Comparison of ENCODE assay signal across 8 cellular contexts in genomic region chr21:29164330-29164942, GRCh38. TPM values are rescaled to one million over a fixed set of nuclear protein-coding genes. Genes with fewer than 3 reads are reported as not detected.
DNase-seq lines count a peak whose midpoint lies in the region; ATAC-seq and TF ChIP-seq lines count a peak whose summit lies in the region.

No MANE protein-coding gene starts in this region.

- H3K27ac ChIP-seq in breast epithelium, result no peak overlapping the region

- no peaks in the 10 kb centered on the region for H3K4me1 ChIP-seq in breast epithelium

- H3K36me3 ChIP-seq in breast epithelium, result no peaks in the 10 kb centered on the region

- no peaks in the 10 kb centered on the region for H3K27me3 ChIP-seq in breast epithelium

- TF ChIP-seq CTCF in breast epithelium (IDR thresholded peaks at IDR 0.05), result peak in 2 of 3 donors; percentile 64 to 71

- H3K9me3 ChIP-seq in breast epithelium, result no peaks in the 10 kb centered on the region

- ATAC-seq in Right ventricle myocardium inferior, result peak; percentile 56
- ATAC-seq in left lobe of liver, result peak; percentile 90
- ATAC-seq in GM18505 (IDR thresholded peaks at IDR 0.05; ENCODE audit: unreplicated experiment), result no peak

- H3K4me3 ChIP-seq in breast epithelium, result no peak overlapping the region

- intact Hi-C loops in Right ventricle myocardium inferior (cut with DNase I) (loop anchor here (2.0 to 5.0 kb wide), 2 partner anchors 183 to 208 kb away; no protein-coding TSS in a partner anchor), cardiac septum (cut with DNase I) (loop anchor here (2.0 to 5.0 kb wide), 3 partner anchors 77 to 208 kb away; partner anchors contain the start of gene BACH1), breast epithelium (cut with DNase I; ENCODE audit: low total_unique reads) (no loop called here)

- TF ChIP-seq POLR2A in breast epithelium (IDR thresholded peaks at IDR 0.05), result no peak
- no peak for TF ChIP-seq POLR2A in GM18505 (IDR thresholded peaks at IDR 0.05; ENCODE audit: borderline replicate concordance, extremely low read depth, insufficient read depth, insufficient read length)

- DNase-seq in Right ventricle myocardium inferior (ENCODE audit: missing footprints), result no peak
- no peak for DNase-seq in cardiac septum (ENCODE audit: low spot score)
- DNase-seq in NCI-H460 (ENCODE audit: extremely low read depth, low read depth), result peak; percentile 81
- DNase-seq in breast epithelium (ENCODE audit: low spot score in 2 of 2), result no peak
- no peak for DNase-seq in left lobe of liver (ENCODE audit: low spot score)
- no peak for DNase-seq in effector CD8-positive, alpha-beta T cell (lab: John Stamatoyannopoulos, UW)
- DNase-seq in stimulated activated CD4-positive, alpha-beta T cell treated with anti-CD3 and anti-CD28 coated beads, Interleukin-15, amount 100 ng/mL, for 24 hours, result no peak

RNA-seq across cellular contexts. Expression of gene MAP3K7CL, which starts 34.0 kb away (rescaled TPM):
- total RNA-seq in Right ventricle myocardium inferior, result 1.1 TPM
- 85.8 TPM for total RNA-seq in cardiac septum
- 1.3 TPM in 1 of 2 replicates, not detected in the other for total RNA-seq in NCI-H460 (2014; rRNA removed; shearing (Covaris generic))
- not detected in 2 replicates for polyA plus RNA-seq in NCI-H460 (2014; cell fraction: nucleus; rRNA removed)
- 1 to 10 TPM; 1.8 to 8.5 (median 7.5) TPM for total RNA-seq in breast epithelium
- 3.8 TPM for total RNA-seq in left lobe of liver
